In genomic region chr20:32506721-32507120, GRCh38 we compare ENCODE assay signal across 1 cellular context.
A peak's percentile ranks its signal among the peaks of the same experiment; 100 is the strongest.
TF ChIP-seq lines count a peak whose summit lies in the region.

No MANE protein-coding gene starts in this region.

TF ChIP-seq in WTC11, 78 proteins besides CTCF, POLR2A, EP300 and RAD21 (continued from another document):
- peak; percentile 70 for TF ChIP-seq USF1 (CRISPR knock-in tag; IDR thresholded peaks at IDR 0.05)
- no peak for TF ChIP-seq ZNF281 (CRISPR knock-in tag; IDR thresholded peaks at IDR 0.05)
- no peak for TF ChIP-seq ATF6 (CRISPR knock-in tag; IDR thresholded peaks at IDR 0.05)
- TF ChIP-seq TP53 (CRISPR knock-in tag; IDR thresholded peaks at IDR 0.05), result no peak
- TF ChIP-seq USF2 (CRISPR knock-in tag; IDR thresholded peaks at IDR 0.05), result peak; percentile 88
- TF ChIP-seq OVOL2 (CRISPR knock-in tag; IDR thresholded peaks at IDR 0.05; ENCODE audit: borderline replicate concordance), result no peak
- TF ChIP-seq HMGXB4 (CRISPR knock-in tag; IDR thresholded peaks at IDR 0.05), result no peak
